2 cellular contexts compared by ENCODE assay signal in genomic region chr4:90852232-90852631, GRCh38.
TF ChIP-seq lines count a peak whose summit lies in the region.

No MANE protein-coding gene starts in this region.

TF ChIP-seq in SK-N-SH treated with all-trans-retinoic acid at 6 μM for 48 hours, 23 proteins besides CTCF, POLR2A, EP300 and RAD21:
- TF ChIP-seq GLIS3 (CRISPR knock-in tag; IDR thresholded peaks at IDR 0.05): no peak
- no peak for TF ChIP-seq RARB (CRISPR knock-in tag; IDR thresholded peaks at IDR 0.05)

TF ChIP-seq in SK-N-SH, 30 proteins besides CTCF, POLR2A, EP300 and RAD21:
- no peak for TF ChIP-seq YY1 (IDR thresholded peaks at IDR 0.05; ENCODE audit: low read depth)
- no peak for TF ChIP-seq RXRA (IDR thresholded peaks at IDR 0.05; ENCODE audit: borderline replicate concordance, low read depth)
- TF ChIP-seq CHD2 (IDR thresholded peaks at IDR 0.05; ENCODE audit: low read length, partially characterized antibody): no peak
- TF ChIP-seq SIN3A (IDR thresholded peaks at IDR 0.05; ENCODE audit: borderline replicate concordance, low read depth, low read length): no peak
- TF ChIP-seq IRF3 (IDR thresholded peaks at IDR 0.05; ENCODE audit: low read depth, low read length): no peak
- TF ChIP-seq PBX3 (IDR thresholded peaks at IDR 0.05): no peak
- no peak for TF ChIP-seq GABPA (IDR thresholded peaks at IDR 0.05; ENCODE audit: low read depth)
- no peak for TF ChIP-seq RFX5 (IDR thresholded peaks at IDR 0.05; ENCODE audit: low read length)
- TF ChIP-seq FOSL2 (IDR thresholded peaks at IDR 0.05; ENCODE audit: borderline replicate concordance, low read depth): no peak
- no peak for TF ChIP-seq MEF2A (IDR thresholded peaks at IDR 0.05; ENCODE audit: borderline replicate concordance, low read depth)
- TF ChIP-seq RCOR1 (IDR thresholded peaks at IDR 0.05; ENCODE audit: low read length): no peak
- TF ChIP-seq MXI1 (IDR thresholded peaks at IDR 0.05; ENCODE audit: low read depth, low read length): no peak
- no peak for TF ChIP-seq NFIC (IDR thresholded peaks at IDR 0.05; ENCODE audit: borderline replicate concordance)
